ENCODE assay signal across 23 cellular contexts in the genomic region with DNA sequence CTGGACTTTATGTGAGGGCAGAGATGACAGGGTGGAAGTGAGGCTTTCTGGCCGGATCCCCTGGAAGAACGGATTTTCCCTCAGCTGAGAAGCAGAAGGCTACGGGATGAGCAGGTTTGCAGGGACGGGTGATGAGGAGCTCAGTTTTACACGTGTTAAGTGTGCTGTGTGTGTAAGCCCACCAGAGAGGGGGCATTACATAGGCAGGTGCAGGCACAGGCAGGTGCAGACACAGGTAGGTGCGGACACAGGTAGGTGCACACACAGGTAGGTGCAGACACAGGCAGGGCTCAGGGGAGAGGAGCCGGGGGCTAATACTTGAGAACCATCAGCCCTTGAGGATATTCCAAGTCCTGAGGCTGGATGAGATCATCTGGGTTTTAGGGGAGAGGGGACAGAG.
"Had no signal": no experiment of that assay in that cellular context is flagged by ENCODE, and none has a peak within 500 bp of the region (broad histone marks: within the 10 kb centered on the region; RNA-seq: fewer than 3 reads in every experiment).

No MANE protein-coding gene starts in this region.

- H3K27ac ChIP-seq: ascending aorta, body of pancreas, SJSA1 had no signal

- H3K9me3 ChIP-seq: ascending aorta, body of pancreas, SJSA1 had no signal

- H3K36me3 ChIP-seq: ascending aorta, SJSA1 had no signal

- H3K4me3 ChIP-seq: ascending aorta, body of pancreas, SJSA1 had no signal

- H3K4me1 ChIP-seq: ascending aorta, body of pancreas had no signal

- ATAC-seq: activated CD4-positive, CD25-positive, alpha-beta regulatory T cell treated with anti-CD3 and anti-CD28 coated beads, Interleukin-2, amount 50 U/mL, for 24 hours; activated naive CD4-positive, alpha-beta T cell treated with anti-CD3 and anti-CD28 coated beads, Interleukin-2, amount 50 U/mL, for 72 hours; activated T-cell treated with anti-CD3 and anti-CD28 coated beads, Interleukin-2, amount 50 U/mL, for 4 hours; body of pancreas; SK-N-SH treated with all-trans-retinoic acid at 6 μM for 48 hours had no signal

- H3K27me3 ChIP-seq: ascending aorta, body of pancreas, SJSA1 had no signal

- DNase-seq: activated CD4-positive, alpha-beta T cell treated with anti-CD3 and anti-CD28 coated beads for 48 hours; activated CD4-positive, alpha-beta T cell treated with anti-CD3 and anti-CD28 coated beads, Interleukin-2, amount 50 U/mL, for 4 hours; activated CD8-positive, alpha-beta memory T cell treated with anti-CD3 and anti-CD28 coated beads for 24 hours; activated effector memory CD4-positive, alpha-beta T cell treated with anti-CD3 and anti-CD28 coated beads, Interleukin-2, amount 50 U/mL, for 16 hours; activated naive CD4-positive, alpha-beta T cell treated with Interleukin-2 at 50 U/mL for 16 hours; activated naive CD8-positive, alpha-beta T cell treated with anti-CD3 and anti-CD28 coated beads, Interleukin-2, amount 50 U/mL, for 24 hours; activated T-cell treated with anti-CD3 and anti-CD28 coated beads, Interleukin-2, amount 50 U/mL, for 4 hours; amniotic stem cell; body of pancreas; central memory CD4-positive, alpha-beta T cell; Karpas-422; NCI-H1105 treated with DMSO at 0.1 percent for 48 hours; NCI-H1436 treated with DMSO at 0.1 percent for 48 hours; NCI-H187; NCI-H2081; NCI-H510A treated with DMSO at 0.1 percent for 48 hours; NK-92 treated with Interleukin-12 subunit alpha and Interleukin-12 subunit beta, amount 100 ng/mL, for 24 hours; SHP77 had no signal
